14 cellular contexts compared by ENCODE assay signal in genomic region chrX:39726810-39727209, GRCh38.
DNase-seq lines count a peak whose midpoint lies in the region; ATAC-seq, FAIRE-seq and TF ChIP-seq lines count a peak whose summit lies in the region.
"Had no signal": no experiment of that assay in that cellular context is flagged by ENCODE, and none has a peak within 500 bp of the region (broad histone marks: within the 10 kb centered on the region; RNA-seq: fewer than 3 reads in every experiment).

No MANE protein-coding gene starts in this region.

- no peak for FAIRE-seq in RCC 7860 (lab: Jason Lieb, UNC)

- TF ChIP-seq CTCF in fibroblast of villous mesenchyme (IDR thresholded peaks at IDR 0.05; ENCODE audit: insufficient read depth, low read depth, low read length) (no peak), uterus (IDR thresholded peaks at IDR 0.05) (no peak)

- peaks cover 6 to 8% of the 10 kb centered on the region in 2 donors for H3K4me1 Mint-ChIP-seq in effector memory CD8-positive, alpha-beta T cell (ENCODE audit: low read depth in 2 of 2)

- TF ChIP-seq POLR2A in uterus (IDR thresholded peaks at IDR 0.05): no peak

- no peak overlapping the region for H3K27ac Mint-ChIP-seq in effector memory CD8-positive, alpha-beta T cell
- H3K27ac Mint-ChIP-seq: activated CD4-positive, alpha-beta T cell treated with anti-CD3 and anti-CD28 coated beads, Interleukin-2, amount 10 ng/mL, durations not matched to agents 24 days and 14 days had no signal

- peaks cover 3% of the 10 kb centered on the region for H3K36me3 Mint-ChIP-seq in effector memory CD8-positive, alpha-beta T cell (ENCODE audit: insufficient read depth)

- no peak overlapping the region for H3K4me3 ChIP-seq in fibroblast of villous mesenchyme (ENCODE audit: low read depth, low read length)
- H3K4me3 ChIP-seq in uterus: no peak overlapping the region
- H3K4me3 ChIP-seq: tibial artery had no signal

- H3K9me3 Mint-ChIP-seq in effector memory CD8-positive, alpha-beta T cell: no peaks in the 10 kb centered on the region
- H3K9me3 Mint-ChIP-seq: activated CD4-positive, alpha-beta T cell treated with anti-CD3 and anti-CD28 coated beads, Interleukin-2, amount 10 ng/mL, durations not matched to agents 24 days and 14 days had no signal

- no peaks in the 10 kb centered on the region for H3K9me3 ChIP-seq in uterus

- no peaks in the 10 kb centered on the region for H3K27me3 ChIP-seq in uterus
- H3K27me3 ChIP-seq: tibial artery had no signal

- no peak overlapping the region for H3K4me3 Mint-ChIP-seq in effector memory CD8-positive, alpha-beta T cell
- H3K4me3 Mint-ChIP-seq: activated CD4-positive, alpha-beta T cell treated with anti-CD3 and anti-CD28 coated beads, Interleukin-2, amount 10 ng/mL, durations not matched to agents 24 days and 14 days had no signal

- intact Hi-C loops in uterus (cut with DNase I; ENCODE audit: low total_unique reads): no loop called here

- no peak for ATAC-seq in effector memory CD8-positive, alpha-beta T cell (replicated peaks)
- no peak for ATAC-seq in HG02852 (IDR thresholded peaks at IDR 0.05; ENCODE audit: unreplicated experiment)
- ATAC-seq: left colon, Panc1 had no signal

- peak overlapping the region; percentile 3 to 74 for H3K27ac ChIP-seq in uterus
- H3K27ac ChIP-seq: KMS-11 had no signal

- H3K27me3 Mint-ChIP-seq in effector memory CD8-positive, alpha-beta T cell: peaks cover 0 to 18% of the 10 kb centered on the region in 2 donors

- no peaks in the 10 kb centered on the region for H3K4me1 ChIP-seq in uterus

- no peaks in the 10 kb centered on the region for H3K36me3 ChIP-seq in uterus
- H3K36me3 ChIP-seq: tibial artery had no signal

- peak; percentile 18 for DNase-seq in NCI-H2171 treated with DMSO at 0.1 percent for 48 hours (lab: John Stamatoyannopoulos, UW)
- DNase-seq in NCI-H2171 (lab: John Stamatoyannopoulos, UW): no peak
- peak; percentile 10 for DNase-seq in RCC 7860 (ENCODE audit: low spot score)
- DNase-seq in fibroblast of villous mesenchyme (ENCODE audit: low read depth): peak; percentile 73
- DNase-seq in uterus: peak; percentile 65 to 66
- no peak for DNase-seq in effector memory CD8-positive, alpha-beta T cell
- DNase-seq in activated CD4-positive, alpha-beta T cell treated with anti-CD3 and anti-CD28 coated beads, Interleukin-2, amount 50 U/mL, for 4 hours: no peak
- DNase-seq: activated CD4-positive, alpha-beta T cell treated with anti-CD3 and anti-CD28 coated beads, Interleukin-2, amount 10 ng/mL, durations not matched to agents 24 days and 14 days; left colon; posterior cingulate gyrus; tibial artery had no signal

Comparison
In these comparisons a context has a peak if more than half of its experiments do, and no peak if none do; other contexts are left out.
1. DNase-seq: peak in NCI-H2171 treated with DMSO at 0.1 percent for 48 hours (single experiment), RCC 7860 (single experiment), fibroblast of villous mesenchyme (single experiment) and uterus (2 of 2); none in NCI-H2171 (single experiment), effector memory CD8-positive, alpha-beta T cell (0 of 3) and activated CD4-positive, alpha-beta T cell treated with anti-CD3 and anti-CD28 coated beads, Interleukin-2, amount 50 U/mL, for 4 hours (0 of 2).